In the genomic region with DNA sequence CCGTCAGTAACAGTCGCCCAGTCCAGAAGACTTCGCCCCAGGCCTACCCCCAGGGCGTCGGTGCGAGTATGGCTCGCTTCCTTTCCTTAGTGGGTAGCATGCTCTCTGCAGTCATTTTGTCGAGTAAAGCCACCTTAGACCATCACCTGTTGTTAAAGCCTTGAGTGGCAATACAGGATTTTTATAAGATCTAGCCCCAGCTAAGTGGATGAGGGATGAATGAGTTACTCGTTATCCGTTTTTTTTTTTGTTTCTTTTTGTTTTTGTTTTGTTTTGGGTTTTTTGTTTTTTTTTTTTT, we compare ENCODE assay signal across 8 cellular contexts. TPM values are rescaled to one million over a fixed set of nuclear protein-coding genes. Genes with fewer than 3 reads are reported as not detected.
DNase-seq lines count a peak whose midpoint lies in the region; ATAC-seq, FAIRE-seq and TF ChIP-seq lines count a peak whose summit lies in the region.

No MANE protein-coding gene starts in this region.

- peak overlapping the region; percentile 87 for H3K4me2 ChIP-seq in astrocyte (ENCODE audit: low read length)

- intact Hi-C loops in Right ventricle myocardium superior (cut with DNase I) (no loop called here), left lung (cut with DNase I) (no loop called here)

- WGBS in upper lobe of left lung, 2 donors: 0 to 1% methylated on average over 2 to 7 of the region's 10 CpGs

- H3K4me1 ChIP-seq in cardiac muscle cell (ENCODE audit: low read depth): peaks cover 15% of the 10 kb centered on the region
- H3K4me1 ChIP-seq in astrocyte (ENCODE audit: insufficient read depth, low read length): peaks cover 10% of the 10 kb centered on the region
- peaks cover 8 to 42% of the 10 kb centered on the region in 2 donors for H3K4me1 ChIP-seq in left lung
- peaks cover 14 to 39% (median 24%) of the 10 kb centered on the region in 4 donors for H3K4me1 ChIP-seq in upper lobe of left lung

- peaks cover 41% of the 10 kb centered on the region for H3K79me2 ChIP-seq in astrocyte (ENCODE audit: insufficient read depth, low read length)

- H3K27ac Mint-ChIP-seq in astrocyte (ENCODE audit: unreplicated experiment): no peak overlapping the region

- H3K9ac ChIP-seq in astrocyte (ENCODE audit: low read length): peak overlapping the region; percentile 25

- in situ Hi-C loops in G401 (cut with HindIII; ENCODE audit: low sequenced_read_pairs): no loop called here

- H3K9me3 ChIP-seq in cardiac muscle cell (ENCODE audit: low read depth): no peaks in the 10 kb centered on the region
- no peaks in the 10 kb centered on the region for H3K9me3 ChIP-seq in astrocyte (ENCODE audit: insufficient read depth, low read depth, low read length)
- no peaks in the 10 kb centered on the region for H3K9me3 ChIP-seq in left lung
- H3K9me3 ChIP-seq in upper lobe of left lung: no peaks in the 10 kb centered on the region

- no peak for FAIRE-seq in astrocyte (lab: Jason Lieb, UNC)

- ATAC-seq in Right ventricle myocardium superior (ENCODE audit: poor library complexity): no peak
- ATAC-seq in left lung: no peak
- no peak for ATAC-seq in upper lobe of left lung (ENCODE audit: low FRiP score in 2 of 2)

- H3K4me3 Mint-ChIP-seq in astrocyte (ENCODE audit: unreplicated experiment): peak overlapping the region; percentile 77

- DNase-seq in cardiac muscle cell (ENCODE audit: low read depth in 1 of 2, low spot score in 1 of 2) (no peak), Right ventricle myocardium superior (no peak), astrocyte (ENCODE audit: low read depth) (no peak), left lung (no peak), upper lobe of left lung (no peak), NOMO-1 (lab: John Stamatoyannopoulos, UW; ENCODE audit: unreplicated experiment in 2 of 2) (no peak), G401 (ENCODE audit: low spot score) (no peak), SW480 (ENCODE audit: low spot score) (no peak)

- H3K27me3 ChIP-seq in cardiac muscle cell (no peaks in the 10 kb centered on the region), astrocyte (ENCODE audit: insufficient read depth, low read length) (no peaks in the 10 kb centered on the region), left lung (no peaks in the 10 kb centered on the region), upper lobe of left lung (no peaks in the 10 kb centered on the region)

- no peak for TF ChIP-seq EP300 in upper lobe of left lung (IDR thresholded peaks at IDR 0.05)

- H3K4me3 ChIP-seq in cardiac muscle cell (peak overlapping the region; percentile 55), astrocyte (ENCODE audit: insufficient read depth, low read depth, low read length) (no peak overlapping the region), left lung (peak overlapping the region; percentile 82 to 86), upper lobe of left lung (peak overlapping the region in 3 of 4 donors; percentile 60 to 99 (median 99))

- peaks cover 9% of the 10 kb centered on the region for H3K36me3 Mint-ChIP-seq in astrocyte (ENCODE audit: low read depth, unreplicated experiment)

- H3K27ac ChIP-seq in cardiac muscle cell: peak overlapping the region; percentile 89
- no peak overlapping the region for H3K27ac ChIP-seq in astrocyte (ENCODE audit: low read depth, low read length)
- peak overlapping the region; percentile 36 to 89 for H3K27ac ChIP-seq in left lung
- H3K27ac ChIP-seq in upper lobe of left lung: peak overlapping the region; percentile 86 to 96 (median 94)

- peaks cover 3% of the 10 kb centered on the region for H3K4me1 Mint-ChIP-seq in astrocyte (ENCODE audit: low read depth, unreplicated experiment)

- H3K27me3 Mint-ChIP-seq in astrocyte (ENCODE audit: low read depth, unreplicated experiment): no peaks in the 10 kb centered on the region

- no peak for TF ChIP-seq POLR2A in upper lobe of left lung (IDR thresholded peaks at IDR 0.05)

- peaks cover 22% of the 10 kb centered on the region for H3K36me3 ChIP-seq in cardiac muscle cell
- peaks cover 36% of the 10 kb centered on the region for H3K36me3 ChIP-seq in astrocyte (ENCODE audit: insufficient read depth, low read length)
- peaks cover 0 to 41% of the 10 kb centered on the region in 2 donors for H3K36me3 ChIP-seq in left lung
- H3K36me3 ChIP-seq in upper lobe of left lung: peaks cover 6 to 41% (median 25%) of the 10 kb centered on the region in 4 donors

- H2AFZ ChIP-seq in astrocyte (ENCODE audit: low read depth, low read length): no peak overlapping the region

- H4K20me1 ChIP-seq in astrocyte (ENCODE audit: insufficient read depth, low read length): peaks cover 57% of the 10 kb centered on the region

- H3K9me3 Mint-ChIP-seq in astrocyte (ENCODE audit: unreplicated experiment): no peaks in the 10 kb centered on the region

- TF ChIP-seq CTCF in cardiac muscle cell (IDR thresholded peaks at IDR 0.05; ENCODE audit: low read depth, low read length) (no peak), astrocyte (IDR thresholded peaks at IDR 0.05; ENCODE audit: insufficient read depth, low read depth, low read length) (no peak), left lung (IDR thresholded peaks at IDR 0.05) (no peak), upper lobe of left lung (IDR thresholded peaks at IDR 0.05) (no peak)

RNA-seq across cellular contexts. Expression of a gene that starts 0.3 kb away (rescaled TPM):
- total RNA-seq in cardiac muscle cell (26.5 and 29.2 TPM in 2 replicates), Right ventricle myocardium superior (3.0 TPM), astrocyte (12.3 and 12.8 TPM in 2 replicates), left lung (10 to 100 TPM; 11.0 to 13.3 TPM), upper lobe of left lung (10 to 100 TPM; 13.3 to 25.2 (median 15.5) TPM)
- polyA plus RNA-seq in cardiac muscle cell: 21.3 and 22.6 TPM in 2 replicates
- 13.4 and 16.2 TPM in 2 replicates for total RNA-seq in G401 (2014; rRNA removed; shearing (Covaris generic))

RNA-seq across cellular contexts. Expression of a gene that starts 27.9 kb away (rescaled TPM):
- total RNA-seq in cardiac muscle cell (0.36 TPM in 1 of 2 replicates, not detected in the other), Right ventricle myocardium superior (not detected), astrocyte (not detected in 2 replicates), left lung (not detected), upper lobe of left lung (1 to 10 TPM in 1 of 6 donors, under 1 TPM in 2, not detected in 3; 0.17 to 1.1 (median 0.37) TPM)
- 0.14 TPM in 1 of 2 replicates, not detected in the other for polyA plus RNA-seq in cardiac muscle cell
- total RNA-seq in G401 (2014; rRNA removed; shearing (Covaris generic)): not detected in 2 replicates

RNA-seq across cellular contexts. Expression of a gene that starts 29.5 kb away (rescaled TPM):
- total RNA-seq in cardiac muscle cell (164 and 190 TPM in 2 replicates), Right ventricle myocardium superior (14.7 TPM), astrocyte (47.4 and 56.1 TPM in 2 replicates), left lung (10 to 100 TPM; 30.6 to 34.7 TPM), upper lobe of left lung (10 to 100 TPM; 35.1 to 61.8 (median 37.5) TPM)
- 221 and 222 TPM in 2 replicates for polyA plus RNA-seq in cardiac muscle cell
- total RNA-seq in G401 (2014; rRNA removed; shearing (Covaris generic)): 75.8 and 77.8 TPM in 2 replicates

RNA-seq across cellular contexts. Expression of a gene that starts 52.7 kb away (rescaled TPM):
- total RNA-seq in cardiac muscle cell (265 and 336 TPM in 2 replicates), Right ventricle myocardium superior (10.6 TPM), astrocyte (446 and 584 TPM in 2 replicates), left lung (100 to 1,000 TPM in 1 of 2 donors, 10 to 100 TPM in 1; 82.1 to 129 TPM), upper lobe of left lung (10 to 100 TPM in 5 of 6 donors, 1 to 10 TPM in 1; 8.9 to 59.7 (median 29.3) TPM)
- 113 and 165 TPM in 2 replicates for polyA plus RNA-seq in cardiac muscle cell
- 207 and 220 TPM in 2 replicates for total RNA-seq in G401 (2014; rRNA removed; shearing (Covaris generic))

RNA-seq across cellular contexts. Expression of a gene that starts 53.2 kb away (rescaled TPM):
- total RNA-seq in cardiac muscle cell (96.3 and 155 TPM in 2 replicates), Right ventricle myocardium superior (24.0 TPM), astrocyte (296 and 326 TPM in 2 replicates), left lung (100 to 1,000 TPM; 129 to 204 TPM), upper lobe of left lung (100 to 1,000 TPM in 2 of 6 donors, 10 to 100 TPM in 4; 41.9 to 132 (median 84.6) TPM)
- polyA plus RNA-seq in cardiac muscle cell: 71.5 and 89.2 TPM in 2 replicates
- 193 and 255 TPM in 2 replicates for total RNA-seq in G401 (2014; rRNA removed; shearing (Covaris generic))
